1 cellular context compared by ENCODE assay signal in genomic region chr1:47708658-47709301, GRCh38.
TF ChIP-seq lines count a peak whose summit lies in the region.

No MANE protein-coding gene starts in this region.

TF ChIP-seq in WTC11, 78 proteins besides CTCF, POLR2A, EP300 and RAD21 (continued from another document):
- TF ChIP-seq E2F5 (CRISPR knock-in tag; IDR thresholded peaks at IDR 0.05) (peak; percentile 23; the same call in 1 of the 2 replicates), SMAD3 (CRISPR knock-in tag; IDR thresholded peaks at IDR 0.05; ENCODE audit: borderline replicate concordance) (no peak), FOXK1 (CRISPR knock-in tag; IDR thresholded peaks at IDR 0.05) (peak; percentile 50; the same call in 1 of the 2 replicates)
- TF ChIP-seq, protein P1, sequence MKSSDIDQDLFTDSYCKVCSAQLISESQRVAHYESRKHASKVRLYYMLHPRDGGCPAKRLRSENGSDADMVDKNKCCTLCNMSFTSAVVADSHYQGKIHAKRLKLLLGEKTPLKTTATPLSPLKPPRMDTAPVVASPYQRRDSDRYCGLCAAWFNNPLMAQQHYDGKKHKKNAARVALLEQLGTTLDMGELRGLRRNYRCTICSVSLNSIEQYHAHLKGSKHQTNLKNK (CRISPR knock-in tag; IDR thresholded peaks at IDR 0.05) = no peak
